Comparison of ENCODE assay signal across 1 cellular context in genomic region chr18:51197661-51198424, GRCh38.
A peak's percentile ranks its signal among the peaks of the same experiment; 100 is the strongest.
TF ChIP-seq lines count a peak whose summit lies in the region.

Gene MEX3C (minus strand): TSS chr18:51197681. CDS start chr18:51197320, 361 bp downstream.

TF ChIP-seq in GM12878, 131 proteins besides CTCF, POLR2A, EP300 and RAD21 (continued from another document and continues in another):
- TF ChIP-seq E2F8 (IDR thresholded peaks at IDR 0.05; ENCODE audit: low read depth, partially characterized antibody) (peak; percentile 56), DPF2 (IDR thresholded peaks at IDR 0.05) (peak; percentile 91), LARP7 (IDR thresholded peaks at IDR 0.05) (0 out of 2 replicates have a peak, but pooled peaks have one; percentile 50), PBX3 (IDR thresholded peaks at IDR 0.05; ENCODE audit: insufficient replicate concordance, low read depth, low read length) (peak; percentile 98), SRF (IDR thresholded peaks at IDR 0.05; ENCODE audit: low read depth in 2 of 2, low read length in 2 of 2) (peak in 1 of 2 experiments; percentile 64; a peak in 1 of 4 replicates), PML (IDR thresholded peaks at IDR 0.05; ENCODE audit: low read length) (peak; percentile 79; the same call in 1 of the 2 replicates), MLLT1 (IDR thresholded peaks at IDR 0.05) (peak; percentile 73), RUNX3 (IDR thresholded peaks at IDR 0.05; ENCODE audit: low read length) (peak; percentile 40; the same call in 1 of the 2 replicates), ATF7 (IDR thresholded peaks at IDR 0.05; ENCODE audit: low read depth) (peak; percentile 52), SMAD5 (IDR thresholded peaks at IDR 0.05; ENCODE audit: low read depth) (peak; percentile 63; the same call in 1 of the 2 replicates), SIN3A (IDR thresholded peaks at IDR 0.05; ENCODE audit: low read depth, low read length) (no peak), ZNF207 (IDR thresholded peaks at IDR 0.05; ENCODE audit: borderline replicate concordance) (peak; percentile 91; the same call in 1 of the 2 replicates), RFX5 (IDR thresholded peaks at IDR 0.05; ENCODE audit: low read depth, low read length) (no peak), POLR2AphosphoS2 (IDR thresholded peaks at IDR 0.05; ENCODE audit: low read depth, low read length) (peak; percentile 47; the same call in 1 of the 2 replicates), CREM (IDR thresholded peaks at IDR 0.05; ENCODE audit: low read depth) (peak; percentile 97), SREBF2 (IDR thresholded peaks at IDR 0.05; ENCODE audit: low read length) (no peak), GABPA (IDR thresholded peaks at IDR 0.05; ENCODE audit: low read depth) (peak; percentile 20; the same call in 1 of the 2 replicates), BHLHE40 (IDR thresholded peaks at IDR 0.05; ENCODE audit: borderline replicate concordance in 1 of 2, low read depth in 2 of 2, low read length in 1 of 2) (peak; percentile 96 to 98), ZNF622 (IDR thresholded peaks at IDR 0.05) (no peak), ESRRA (IDR thresholded peaks at IDR 0.05; ENCODE audit: low read length) (no peak), ETV6 (conservative IDR thresholded peaks at IDR 0.05 in 1 of 2, IDR thresholded peaks at IDR 0.05 in 1 of 2; ENCODE audit: borderline replicate concordance in 1 of 2, low read depth in 1 of 2) (peak in 1 of 2 experiments; percentile 51; a peak in 1 of 4 replicates), HSF1 (IDR thresholded peaks at IDR 0.05; ENCODE audit: low read depth, low read length) (no peak), E2F4 (IDR thresholded peaks at IDR 0.05; ENCODE audit: low read depth, low read length) (peak; percentile 79), SREBF1 (IDR thresholded peaks at IDR 0.05; ENCODE audit: low read length) (no peak), POLR2AphosphoS5 (IDR thresholded peaks at IDR 0.05; ENCODE audit: low read length) (peak; percentile 63; the same call in 1 of the 2 replicates), IKZF2 (IDR thresholded peaks at IDR 0.05) (peak; percentile 88 to 89), EGR1 (IDR thresholded peaks at IDR 0.05; ENCODE audit: borderline replicate concordance in 1 of 2, low read depth in 2 of 2, low read length in 2 of 2) (peak in 1 of 2 experiments; percentile 92; a peak in 2 of 3 replicates), MXI1 (IDR thresholded peaks at IDR 0.05; ENCODE audit: low read depth, low read length) (peak; percentile 46; the same call in 1 of the 2 replicates), PKNOX1 (IDR thresholded peaks at IDR 0.05) (peak; percentile 99), SMC3 (IDR thresholded peaks at IDR 0.05; ENCODE audit: borderline replicate concordance, low read length) (no peak), IRF5 (IDR thresholded peaks at IDR 0.05; ENCODE audit: borderline replicate concordance) (no peak), NBN (IDR thresholded peaks at IDR 0.05) (peak; percentile 80), ZNF384 (IDR thresholded peaks at IDR 0.05; ENCODE audit: borderline replicate concordance, low read depth, low read length) (peak; percentile 53; the same call in 1 of the 2 replicates), RB1 (IDR thresholded peaks at IDR 0.05; ENCODE audit: borderline replicate concordance) (0 out of 2 replicates have a peak, but pooled peaks have one; percentile 58), RELB (IDR thresholded peaks at IDR 0.05; ENCODE audit: low read depth) (peak; percentile 79), NRF1 (conservative IDR thresholded peaks at IDR 0.05; ENCODE audit: low read depth, low read length) (peak; percentile 46), HCFC1 (IDR thresholded peaks at IDR 0.05; ENCODE audit: low read length) (peak; percentile 32; the same call in 1 of the 2 replicates), RCOR1 (conservative IDR thresholded peaks at IDR 0.05; ENCODE audit: low read depth, low read length) (no peak), IKZF1 (conservative IDR thresholded peaks at IDR 0.05) (peak; percentile 96), TBL1XR1 (IDR thresholded peaks at IDR 0.05; ENCODE audit: low read depth, low read length) (no peak), ZNF687 (IDR thresholded peaks at IDR 0.05) (peak; percentile 94), ELK1 (IDR thresholded peaks at IDR 0.05; ENCODE audit: low read depth, low read length) (0 out of 2 replicates have a peak, but pooled peaks have one; percentile 10), EED (IDR thresholded peaks at IDR 0.05; ENCODE audit: low read depth) (peak; percentile 97)
